8 cellular contexts compared by ENCODE assay signal in genomic region chr12:121812921-121813896, GRCh38. TPM values are rescaled to one million over a fixed set of nuclear protein-coding genes. Genes with fewer than 3 reads are reported as not detected.
A peak's percentile ranks its signal among the peaks of the same experiment; 100 is the strongest.
DNase-seq lines count a peak whose midpoint lies in the region; ATAC-seq and TF ChIP-seq lines count a peak whose summit lies in the region.

No MANE protein-coding gene starts in this region.

- peak overlapping the region; percentile 88 for H3K4me2 ChIP-seq in BLaER1

- no peak for TF ChIP-seq CTCF in BE2C (IDR thresholded peaks at IDR 0.05; ENCODE audit: low read depth, low read length)

- H3K27me3 ChIP-seq in BLaER1: no peaks in the 10 kb centered on the region
- H3K27me3 ChIP-seq in BE2C: no peaks in the 10 kb centered on the region

- peak overlapping the region; percentile 76; the same call in 1 of the 2 replicates for H3K27ac ChIP-seq in BLaER1

- peaks cover 5 to 70% (median 19%) of the 10 kb centered on the region in 3 donors for H3K36me3 Mint-ChIP-seq in naive thymus-derived CD8-positive, alpha-beta T cell

- H3K36me3 ChIP-seq in BLaER1 (peaks cover 80% of the 10 kb centered on the region), BE2C (peaks cover 77% of the 10 kb centered on the region)

- H3K4me3 ChIP-seq in BLaER1 (peak overlapping the region; percentile 64), BE2C (ENCODE audit: low read depth, low read length) (no peak overlapping the region)

- peaks cover 95% of the 10 kb centered on the region for H4K20me1 ChIP-seq in BLaER1

- no peak for ATAC-seq in naive thymus-derived CD8-positive, alpha-beta T cell

- peaks cover 60% of the 10 kb centered on the region for H3K4me1 ChIP-seq in BLaER1
- peaks cover 6% of the 10 kb centered on the region; the same call in 1 of the 2 replicates for H3K4me1 ChIP-seq in BE2C

- peak overlapping the region; percentile 68; the same call in 1 of the 2 replicates for H3K9ac ChIP-seq in BLaER1

- no peaks in the 10 kb centered on the region for H3K9me3 Mint-ChIP-seq in naive thymus-derived CD8-positive, alpha-beta T cell

- peak overlapping the region; percentile 50 to 94 (median 76) for H3K27ac Mint-ChIP-seq in naive thymus-derived CD8-positive, alpha-beta T cell

- H3K27me3 Mint-ChIP-seq in naive thymus-derived CD8-positive, alpha-beta T cell: no peaks in the 10 kb centered on the region

- H3K9me3 ChIP-seq in BLaER1 (no peaks in the 10 kb centered on the region), BE2C (no peaks in the 10 kb centered on the region)

- POLR2A ChIA-PET in naive thymus-derived CD8-positive, alpha-beta T cell (lab: Charles Lee): interaction anchor here (1.6 to 37.3 kb wide), 6 partner anchors 13 to 101 kb away, joined by 3 to 2517 read pairs (median 17); partner anchors contain the start of genes PSMD9, RHOF, SETD1B and TMEM120B

- H3K4me3 Mint-ChIP-seq in naive thymus-derived CD8-positive, alpha-beta T cell: peak overlapping the region; percentile 72 to 94 (median 82)

- DNase-seq in NOMO-1 (lab: John Stamatoyannopoulos, UW; ENCODE audit: unreplicated experiment in 2 of 2) (peak; percentile 45 to 49), dermis blood vessel endothelial cell (peak; percentile 22), NCI-H2171 treated with DMSO at 0.1 percent for 48 hours (lab: John Stamatoyannopoulos, UW) (no peak), DMS79 (lab: John Stamatoyannopoulos, UW) (no peak), SK-N-DZ (ENCODE audit: low spot score) (no peak), BE2C (no peak)
- peak in 1 of 10 donors; percentile 1 for DNase-seq in naive thymus-derived CD8-positive, alpha-beta T cell

- peaks cover 22 to 68% (median 50%) of the 10 kb centered on the region in 4 donors for H3K4me1 Mint-ChIP-seq in naive thymus-derived CD8-positive, alpha-beta T cell

RNA-seq across cellular contexts. Expression of gene SETD1B, which starts 9.4 kb away (rescaled TPM):
- total RNA-seq in dermis blood vessel endothelial cell: 2.7 and 6.7 TPM in 2 replicates
- 10 to 100 TPM; 92.8 to 93.8 TPM for total RNA-seq in naive thymus-derived CD8-positive, alpha-beta T cell
- 1 to 10 TPM in 2 of 3 donors, under 1 TPM in 1; 0.98 to 3.7 (median 2.8) TPM for polyA plus RNA-seq in naive thymus-derived CD8-positive, alpha-beta T cell
- polyA plus RNA-seq in SK-N-DZ (2014; cell fraction: cytosol; rRNA removed): 3.3 and 4.6 TPM in 2 replicates
- polyA plus RNA-seq in SK-N-DZ (2014; cell fraction: nucleus; rRNA removed): 3.4 and 6.6 TPM in 2 replicates
- polyA plus RNA-seq in BE2C (2012; ENCODE audit: insufficient read depth, insufficient read length, low read depth): 31.1 TPM

RNA-seq across cellular contexts. Expression of gene RHOF, which starts 19.7 kb away (rescaled TPM):
- total RNA-seq in dermis blood vessel endothelial cell: 6.1 and 6.5 TPM in 2 replicates
- 100 to 1,000 TPM; 176 to 178 TPM for total RNA-seq in naive thymus-derived CD8-positive, alpha-beta T cell
- 100 to 1,000 TPM in 1 of 3 donors, 10 to 100 TPM in 2; 79.9 to 101 (median 80.1) TPM for polyA plus RNA-seq in naive thymus-derived CD8-positive, alpha-beta T cell
- polyA plus RNA-seq in SK-N-DZ (2014; cell fraction: cytosol; rRNA removed): 0.90 and 3.7 TPM in 2 replicates
- 57.6 and 75.5 TPM in 2 replicates for polyA plus RNA-seq in SK-N-DZ (2014; cell fraction: nucleus; rRNA removed)
- polyA plus RNA-seq in BE2C (2012; ENCODE audit: insufficient read depth, insufficient read length, low read depth): 7.0 TPM

RNA-seq across cellular contexts. Expression of gene HPD, which starts 45.5 kb away (rescaled TPM):
- not detected in 2 replicates for total RNA-seq in dermis blood vessel endothelial cell
- not detected for total RNA-seq in naive thymus-derived CD8-positive, alpha-beta T cell
- polyA plus RNA-seq in naive thymus-derived CD8-positive, alpha-beta T cell: not detected
- polyA plus RNA-seq in SK-N-DZ (2014; cell fraction: cytosol; rRNA removed): not detected in 2 replicates
- polyA plus RNA-seq in SK-N-DZ (2014; cell fraction: nucleus; rRNA removed): not detected in 2 replicates
- not detected for polyA plus RNA-seq in BE2C (2012; ENCODE audit: insufficient read depth, insufficient read length, low read depth)

Comparison
In these comparisons a context has a peak if more than half of its experiments do, and no peak if none do; other contexts are left out.
1. DNase-seq: peak in NOMO-1 (2 of 2) and dermis blood vessel endothelial cell (single experiment); none in NCI-H2171 treated with DMSO at 0.1 percent for 48 hours (single experiment), DMS79 (single experiment), SK-N-DZ (single experiment) and BE2C (single experiment).
2. RNA of gene SETD1B, which starts 9.4 kb away (total RNA-seq): 92.8 to 93.8 TPM in naive thymus-derived CD8-positive, alpha-beta T cell; 2.7 to 6.7 TPM in dermis blood vessel endothelial cell; every median in the first group is over 10 times any median in the second.
3. RNA of gene RHOF, which starts 19.7 kb away (total RNA-seq): 176 to 178 TPM in naive thymus-derived CD8-positive, alpha-beta T cell; 6.1 to 6.5 TPM in dermis blood vessel endothelial cell; every median in the first group is over 10 times any median in the second.